ENCODE assay signal across 1 cellular context in genomic region chr11:96145163-96145585, GRCh38.
TF ChIP-seq lines count a peak whose summit lies in the region.

No MANE protein-coding gene starts in this region.

TF ChIP-seq in HepG2, 621 proteins besides CTCF, POLR2A, EP300 and RAD21 (continued from another document and continues in another):
- TF ChIP-seq, protein P1, sequence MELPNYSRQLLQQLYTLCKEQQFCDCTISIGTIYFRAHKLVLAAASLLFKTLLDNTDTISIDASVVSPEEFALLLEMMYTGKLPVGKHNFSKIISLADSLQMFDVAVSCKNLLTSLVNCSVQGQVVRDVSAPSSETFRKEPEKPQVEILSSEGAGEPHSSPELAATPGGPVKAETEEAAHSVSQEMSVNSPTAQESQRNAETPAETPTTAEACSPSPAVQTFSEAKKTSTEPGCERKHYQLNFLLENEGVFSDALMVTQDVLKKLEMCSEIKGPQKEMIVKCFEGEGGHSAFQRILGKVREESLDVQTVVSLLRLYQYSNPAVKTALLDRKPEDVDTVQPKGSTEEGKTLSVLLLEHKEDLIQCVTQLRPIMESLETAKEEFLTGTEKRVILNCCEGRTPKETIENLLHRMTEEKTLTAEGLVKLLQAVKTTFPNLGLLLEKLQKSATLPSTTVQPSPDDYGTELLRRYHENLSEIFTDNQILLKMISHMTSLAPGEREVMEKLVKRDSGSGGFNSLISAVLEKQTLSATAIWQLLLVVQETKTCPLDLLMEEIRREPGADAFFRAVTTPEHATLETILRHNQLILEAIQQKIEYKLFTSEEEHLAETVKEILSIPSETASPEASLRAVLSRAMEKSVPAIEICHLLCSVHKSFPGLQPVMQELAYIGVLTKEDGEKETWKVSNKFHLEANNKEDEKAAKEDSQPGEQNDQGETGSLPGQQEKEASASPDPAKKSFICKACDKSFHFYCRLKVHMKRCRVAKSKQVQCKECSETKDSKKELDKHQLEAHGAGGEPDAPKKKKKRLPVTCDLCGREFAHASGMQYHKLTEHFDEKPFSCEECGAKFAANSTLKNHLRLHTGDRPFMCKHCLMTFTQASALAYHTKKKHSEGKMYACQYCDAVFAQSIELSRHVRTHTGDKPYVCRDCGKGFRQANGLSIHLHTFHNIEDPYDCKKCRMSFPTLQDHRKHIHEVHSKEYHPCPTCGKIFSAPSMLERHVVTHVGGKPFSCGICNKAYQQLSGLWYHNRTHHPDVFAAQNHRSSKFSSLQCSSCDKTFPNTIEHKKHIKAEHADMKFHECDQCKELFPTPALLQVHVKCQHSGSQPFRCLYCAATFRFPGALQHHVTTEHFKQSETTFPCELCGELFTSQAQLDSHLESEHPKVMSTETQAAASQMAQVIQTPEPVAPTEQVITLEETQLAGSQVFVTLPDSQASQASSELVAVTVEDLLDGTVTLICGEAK (IDR thresholded peaks at IDR 0.05): no peak
- TF ChIP-seq, protein P1 (CRISPR knock-in tag; IDR thresholded peaks at IDR 0.05): no peak
- TF ChIP-seq ZNF264 (CRISPR knock-in tag; IDR thresholded peaks at IDR 0.05) (no peak), ZFP1 (CRISPR knock-in tag; IDR thresholded peaks at IDR 0.05) (0 out of 2 replicates have a peak, but pooled peaks have one; percentile 16), ZNF674 (CRISPR knock-in tag; IDR thresholded peaks at IDR 0.05; ENCODE audit: low read depth) (no peak), TAF1 (CRISPR knock-in tag; IDR thresholded peaks at IDR 0.05) (no peak), RBAK (CRISPR knock-in tag; IDR thresholded peaks at IDR 0.05) (no peak), ZNF703 (CRISPR knock-in tag; IDR thresholded peaks at IDR 0.05; ENCODE audit: borderline replicate concordance) (no peak), ZNF496 (CRISPR knock-in tag; IDR thresholded peaks at IDR 0.05; ENCODE audit: insufficient replicate concordance) (no peak), ZNF784 (CRISPR knock-in tag; IDR thresholded peaks at IDR 0.05; ENCODE audit: borderline replicate concordance) (no peak), TIGD3 (CRISPR knock-in tag; IDR thresholded peaks at IDR 0.05; ENCODE audit: borderline replicate concordance) (no peak), KAT7 (CRISPR knock-in tag; IDR thresholded peaks at IDR 0.05; ENCODE audit: borderline replicate concordance) (no peak), ATM (IDR thresholded peaks at IDR 0.05; ENCODE audit: borderline replicate concordance) (no peak), RFXAP (CRISPR knock-in tag; IDR thresholded peaks at IDR 0.05; ENCODE audit: borderline replicate concordance) (no peak), SIX4 (CRISPR knock-in tag; IDR thresholded peaks at IDR 0.05) (no peak), AHR (CRISPR knock-in tag; IDR thresholded peaks at IDR 0.05) (no peak), KDM2A (CRISPR knock-in tag; IDR thresholded peaks at IDR 0.05; ENCODE audit: borderline replicate concordance, low read depth) (no peak), ZNF407 (CRISPR knock-in tag; IDR thresholded peaks at IDR 0.05; ENCODE audit: not compliant biosample characterization) (no peak), IRF9 (CRISPR knock-in tag; IDR thresholded peaks at IDR 0.05; ENCODE audit: borderline replicate concordance) (no peak), ISL2 (CRISPR knock-in tag; IDR thresholded peaks at IDR 0.05) (peak; percentile 69; the same call in 1 of the 2 replicates), E2F1 (CRISPR knock-in tag; IDR thresholded peaks at IDR 0.05) (no peak), HDAC1 (CRISPR knock-in tag; IDR thresholded peaks at IDR 0.05) (peak; percentile 20; the same call in 1 of the 2 replicates)
- TF ChIP-seq, protein P2, sequence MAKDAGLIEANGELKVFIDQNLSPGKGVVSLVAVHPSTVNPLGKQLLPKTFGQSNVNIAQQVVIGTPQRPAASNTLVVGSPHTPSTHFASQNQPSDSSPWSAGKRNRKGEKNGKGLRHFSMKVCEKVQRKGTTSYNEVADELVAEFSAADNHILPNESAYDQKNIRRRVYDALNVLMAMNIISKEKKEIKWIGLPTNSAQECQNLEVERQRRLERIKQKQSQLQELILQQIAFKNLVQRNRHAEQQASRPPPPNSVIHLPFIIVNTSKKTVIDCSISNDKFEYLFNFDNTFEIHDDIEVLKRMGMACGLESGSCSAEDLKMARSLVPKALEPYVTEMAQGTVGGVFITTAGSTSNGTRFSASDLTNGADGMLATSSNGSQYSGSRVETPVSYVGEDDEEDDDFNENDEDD (CRISPR knock-in tag; IDR thresholded peaks at IDR 0.05; ENCODE audit: borderline replicate concordance): peak; percentile 70; the same call in 1 of the 2 replicates
- TF ChIP-seq, protein P3, sequence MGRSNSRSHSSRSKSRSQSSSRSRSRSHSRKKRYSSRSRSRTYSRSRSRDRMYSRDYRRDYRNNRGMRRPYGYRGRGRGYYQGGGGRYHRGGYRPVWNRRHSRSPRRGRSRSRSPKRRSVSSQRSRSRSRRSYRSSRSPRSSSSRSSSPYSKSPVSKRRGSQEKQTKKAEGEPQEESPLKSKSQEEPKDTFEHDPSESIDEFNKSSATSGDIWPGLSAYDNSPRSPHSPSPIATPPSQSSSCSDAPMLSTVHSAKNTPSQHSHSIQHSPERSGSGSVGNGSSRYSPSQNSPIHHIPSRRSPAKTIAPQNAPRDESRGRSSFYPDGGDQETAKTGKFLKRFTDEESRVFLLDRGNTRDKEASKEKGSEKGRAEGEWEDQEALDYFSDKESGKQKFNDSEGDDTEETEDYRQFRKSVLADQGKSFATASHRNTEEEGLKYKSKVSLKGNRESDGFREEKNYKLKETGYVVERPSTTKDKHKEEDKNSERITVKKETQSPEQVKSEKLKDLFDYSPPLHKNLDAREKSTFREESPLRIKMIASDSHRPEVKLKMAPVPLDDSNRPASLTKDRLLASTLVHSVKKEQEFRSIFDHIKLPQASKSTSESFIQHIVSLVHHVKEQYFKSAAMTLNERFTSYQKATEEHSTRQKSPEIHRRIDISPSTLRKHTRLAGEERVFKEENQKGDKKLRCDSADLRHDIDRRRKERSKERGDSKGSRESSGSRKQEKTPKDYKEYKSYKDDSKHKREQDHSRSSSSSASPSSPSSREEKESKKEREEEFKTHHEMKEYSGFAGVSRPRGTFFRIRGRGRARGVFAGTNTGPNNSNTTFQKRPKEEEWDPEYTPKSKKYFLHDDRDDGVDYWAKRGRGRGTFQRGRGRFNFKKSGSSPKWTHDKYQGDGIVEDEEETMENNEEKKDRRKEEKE (IDR thresholded peaks at IDR 0.05): no peak
